In genomic region chr19:17605117-17605516, GRCh38 we compare ENCODE assay signal across 19 cellular contexts. TPM values are rescaled to one million over a fixed set of nuclear protein-coding genes. Genes with fewer than 3 reads are reported as not detected.
DNase-seq lines count a peak whose midpoint lies in the region; ATAC-seq, FAIRE-seq and TF ChIP-seq lines count a peak whose summit lies in the region.
"Had no signal": no experiment of that assay in that cellular context is flagged by ENCODE, and none has a peak within 500 bp of the region (broad histone marks: within the 10 kb centered on the region; RNA-seq: fewer than 3 reads in every experiment).

No MANE protein-coding gene starts in this region.

- H3K4me3 ChIP-seq in HCT116 (replicated peaks in 1 of 2; ENCODE audit: low read depth in 1 of 2, low read length in 2 of 2) (no peak overlapping the region), neural progenitor cell (peak overlapping the region; percentile 31)
- H3K4me3 ChIP-seq: hepatocyte, ovary had no signal

- CTCF ChIA-PET in activated CD8-positive, alpha-beta memory T cell treated with anti-CD3 and anti-CD28 coated beads, Interleukin-2, amount 10 ng/mL, durations not matched to agents 7 days and 5 days (lab: Charles Lee): interaction anchor here (0.6 to 3.2 kb wide), 11 partner anchors 8 to 340 kb away, joined by 3 to 16 read pairs (median 4); partner anchors contain the start of genes CCDC124, MAP1S and RPL18A
- CTCF ChIA-PET in HCT116 (lab: Charles Lee): interaction anchor here (1.2 to 3.1 kb wide), 3 partner anchors 109 to 162 kb away, joined by 3 to 30 read pairs (median 5); no protein-coding TSS in a partner anchor
- CTCF ChIA-PET in WTC11 (lab: Charles Lee): interaction anchor here (0.7 to 4.6 kb wide), 44 partner anchors 10 to 362 kb away, joined by 3 to 71 read pairs (median 8); partner anchors contain the start of genes CCDC124, PGLS, SLC27A1 and TMEM221

- peak overlapping the region; percentile 20 for H3K4me3 Mint-ChIP-seq in activated CD8-positive, alpha-beta memory T cell treated with anti-CD3 and anti-CD28 coated beads, Interleukin-2, amount 10 ng/mL, durations not matched to agents 7 days and 5 days
- no peak overlapping the region; the same call in 1 of the 2 replicates for H3K4me3 Mint-ChIP-seq in WTC11
- no peak overlapping the region for H3K4me3 Mint-ChIP-seq in neural progenitor cell
- H3K4me3 Mint-ChIP-seq: natural killer cell treated with Interleukin-12 subunit alpha and Interleukin-12 subunit beta and Interleukin-15 and Interleukin-18, amount 100 ng/mL, for 72 hours had no signal

- H3K79me2 ChIP-seq in HCT116 (ENCODE audit: insufficient read depth, low read length) (no peaks in the 10 kb centered on the region), neural progenitor cell (ENCODE audit: low read depth) (no peaks in the 10 kb centered on the region)
- H3K79me2 ChIP-seq: hepatocyte had no signal

- TF ChIP-seq POLR2A in HCT116 (IDR thresholded peaks at IDR 0.05; ENCODE audit: borderline replicate concordance, extremely low read depth, insufficient read depth, insufficient read length): no peak

- intact Hi-C loops in HCT116 (cut with micrococcal nuclease): loop anchor here (5.0 kb wide), 1 partner anchor 172 kb away; no protein-coding TSS in a partner anchor

- H3K27me3 Mint-ChIP-seq in activated CD8-positive, alpha-beta memory T cell treated with anti-CD3 and anti-CD28 coated beads, Interleukin-2, amount 10 ng/mL, durations not matched to agents 7 days and 5 days: peaks cover 36% of the 10 kb centered on the region
- H3K27me3 Mint-ChIP-seq in WTC11 (ENCODE audit: low read depth) (peaks cover 20% of the 10 kb centered on the region), neural progenitor cell (ENCODE audit: insufficient read depth, low read depth) (peaks cover 11% of the 10 kb centered on the region)

- FAIRE-seq in RCC 7860 (lab: Jason Lieb, UNC): no peak
- FAIRE-seq: bronchial epithelial cell, islet of Langerhans had no signal

- DNase-seq in activated CD8-positive, alpha-beta memory T cell treated with anti-CD3 and anti-CD28 coated beads, Interleukin-2, amount 10 ng/mL, durations not matched to agents 7 days and 5 days: no peak
- DNase-seq in activated CD8-positive, alpha-beta memory T cell treated with anti-CD3 and anti-CD28 coated beads for 24 hours: no peak
- DNase-seq in HCT116 (ENCODE audit: low read depth, low spot score): no peak
- DNase-seq in WTC11 (ENCODE audit: low spot score): no peak
- no peak for DNase-seq in neural progenitor cell (ENCODE audit: low spot score)
- no peak for DNase-seq in G401 (ENCODE audit: low spot score)
- DNase-seq in RCC 7860 (ENCODE audit: low spot score): no peak
- DNase-seq in CD1c-positive myeloid dendritic cell (ENCODE audit: extremely low spot score): no peak
- DNase-seq: cortex of kidney, NCI-H524 treated with DMSO at 0.1 percent for 48 hours, T-helper 9 cell had no signal

- peaks cover 7% of the 10 kb centered on the region for H3K4me1 Mint-ChIP-seq in activated CD8-positive, alpha-beta memory T cell treated with anti-CD3 and anti-CD28 coated beads, Interleukin-2, amount 10 ng/mL, durations not matched to agents 7 days and 5 days
- H3K4me1 Mint-ChIP-seq in WTC11 (peaks cover 24% of the 10 kb centered on the region), neural progenitor cell (peaks cover 12% of the 10 kb centered on the region)

- POLR2A ChIA-PET in HCT116 (lab: Charles Lee): interaction anchor here (1.0 kb wide), 1 partner anchor 94 kb away, joined by 3 read pairs; the partner anchor contains the start of gene PGLS
- POLR2A ChIA-PET in WTC11 (lab: Charles Lee): interaction anchor here (0.6 to 2.0 kb wide), 6 partner anchors 25 to 304 kb away, joined by 3 to 15 read pairs (median 5); partner anchors contain the start of gene PGLS

- TF ChIP-seq CTCF in HCT116 (IDR thresholded peaks at IDR 0.05 in 2 of 3, conservative IDR thresholded peaks at IDR 0.05 in 1 of 3; ENCODE audit: borderline replicate concordance in 1 of 3, insufficient read depth in 1 of 3, low read depth in 2 of 3, low read length in 2 of 3) (no peak), WTC11 (IDR thresholded peaks at IDR 0.05) (no peak), neural progenitor cell (IDR thresholded peaks at IDR 0.05) (no peak)

- no peaks in the 10 kb centered on the region for H4K20me1 ChIP-seq in HCT116 (ENCODE audit: insufficient read depth)
- H4K20me1 ChIP-seq in neural progenitor cell (ENCODE audit: low read depth): no peaks in the 10 kb centered on the region

- no peaks in the 10 kb centered on the region for H3K9me3 Mint-ChIP-seq in activated CD8-positive, alpha-beta memory T cell treated with anti-CD3 and anti-CD28 coated beads, Interleukin-2, amount 10 ng/mL, durations not matched to agents 7 days and 5 days (ENCODE audit: low read depth)
- no peaks in the 10 kb centered on the region for H3K9me3 Mint-ChIP-seq in WTC11
- no peaks in the 10 kb centered on the region for H3K9me3 Mint-ChIP-seq in neural progenitor cell
- H3K9me3 Mint-ChIP-seq: natural killer cell treated with Interleukin-12 subunit alpha and Interleukin-12 subunit beta and Interleukin-15 and Interleukin-18, amount 100 ng/mL, for 72 hours had no signal

- H3K27ac ChIP-seq in HCT116 (ENCODE audit: low read depth, low read length): no peak overlapping the region; the same call in 1 of the 2 replicates
- H3K27ac ChIP-seq in neural progenitor cell: no peak overlapping the region
- H3K27ac ChIP-seq: hepatocyte, right atrium auricular region, vagina had no signal

- no peaks in the 10 kb centered on the region for H3K36me3 Mint-ChIP-seq in activated CD8-positive, alpha-beta memory T cell treated with anti-CD3 and anti-CD28 coated beads, Interleukin-2, amount 10 ng/mL, durations not matched to agents 7 days and 5 days
- peaks cover 9% of the 10 kb centered on the region for H3K36me3 Mint-ChIP-seq in WTC11
- H3K36me3 Mint-ChIP-seq in neural progenitor cell: no peaks in the 10 kb centered on the region
- H3K36me3 Mint-ChIP-seq: natural killer cell treated with Interleukin-12 subunit alpha and Interleukin-12 subunit beta and Interleukin-15 and Interleukin-18, amount 100 ng/mL, for 72 hours had no signal

- H3K9me2 ChIP-seq in HCT116 (ENCODE audit: insufficient read depth): no peaks in the 10 kb centered on the region

- H3K27me3 ChIP-seq in HCT116 (ENCODE audit: insufficient read depth, low read length) (no peaks in the 10 kb centered on the region), neural progenitor cell (peaks cover 11% of the 10 kb centered on the region)
- H3K27me3 ChIP-seq: ovary, right atrium auricular region, vagina had no signal

- peak overlapping the region; percentile 70 for H3K4me2 ChIP-seq in HCT116 (ENCODE audit: low read length)
- H3K4me2 ChIP-seq in neural progenitor cell: no peak overlapping the region

- in situ Hi-C loops in G401 (cut with HindIII; ENCODE audit: low sequenced_read_pairs): no loop called here

- BruUV-seq in HCT116 (replicated peaks; lab: Mats Ljungman, UMichigan): no TSS peak

- H3K9me3 ChIP-seq in HCT116 (ENCODE audit: control insufficient read depth in 1 of 2, insufficient read depth in 1 of 2, low read depth in 1 of 2, low read length in 2 of 2) (no peaks in the 10 kb centered on the region), neural progenitor cell (ENCODE audit: low read depth) (no peaks in the 10 kb centered on the region)
- H3K9me3 ChIP-seq: esophagus muscularis mucosa, ovary, right atrium auricular region, vagina had no signal

- TF ChIP-seq RAD21 in HCT116 (IDR thresholded peaks at IDR 0.05; ENCODE audit: low read depth): no peak

- H3K36me3 ChIP-seq in HCT116 (ENCODE audit: control insufficient read depth in 1 of 2, insufficient read depth in 2 of 2, low read length in 2 of 2) (0 out of 4 replicates have a peak, but pooled peaks cover 0 to 5% of the 10 kb centered on the region in 2 experiments), neural progenitor cell (no peaks in the 10 kb centered on the region)
- H3K36me3 ChIP-seq: esophagus muscularis mucosa, ovary, right atrium auricular region, vagina had no signal

- no peak for ATAC-seq in activated CD8-positive, alpha-beta memory T cell treated with anti-CD3 and anti-CD28 coated beads, Interleukin-2, amount 10 ng/mL, durations not matched to agents 7 days and 5 days
- no peak for ATAC-seq in HCT116
- no peak for ATAC-seq in WTC11

- H2AFZ ChIP-seq in HCT116 (ENCODE audit: low read depth, low read length, poor library complexity, severe bottlenecking) (no peak overlapping the region), neural progenitor cell (replicated peaks) (no peak overlapping the region)

- H3K27ac Mint-ChIP-seq in activated CD8-positive, alpha-beta memory T cell treated with anti-CD3 and anti-CD28 coated beads, Interleukin-2, amount 10 ng/mL, durations not matched to agents 7 days and 5 days: no peak overlapping the region
- H3K27ac Mint-ChIP-seq in WTC11 (no peak overlapping the region), neural progenitor cell (no peak overlapping the region)
- H3K27ac Mint-ChIP-seq: natural killer cell treated with Interleukin-12 subunit alpha and Interleukin-12 subunit beta and Interleukin-15 and Interleukin-18, amount 100 ng/mL, for 72 hours had no signal

- H3F3A ChIP-seq in neural progenitor cell (ENCODE audit: low read depth): peaks cover 41% of the 10 kb centered on the region

- H3K4me1 ChIP-seq in HCT116 (ENCODE audit: control insufficient read depth in 1 of 2, insufficient read depth in 2 of 2, low read length in 2 of 2): peaks cover 8 to 19% of the 10 kb centered on the region in 2 experiments
- H3K4me1 ChIP-seq in neural progenitor cell: peaks cover 5% of the 10 kb centered on the region

- RAD21 ChIA-PET in HCT116 (lab: Charles Lee; ENCODE audit: low non-redundant PET in 1 of 2, low total read pairs in 2 of 2, uncharacterized antibody in 2 of 2, unreplicated experiment in 2 of 2): no interaction called here

- H3K9ac ChIP-seq in HCT116 (ENCODE audit: low read length): no peak overlapping the region
- H3K9ac ChIP-seq in neural progenitor cell: no peak overlapping the region

TF ChIP-seq in HCT116, 20 proteins besides CTCF, POLR2A, EP300 and RAD21 (continues in another document):
- TF ChIP-seq FOSL1 (IDR thresholded peaks at IDR 0.05; ENCODE audit: low read depth) (no peak), TCF7L2 (IDR thresholded peaks at IDR 0.05; ENCODE audit: borderline replicate concordance, extremely low read depth, insufficient read depth, insufficient read length) (no peak), EZH2phosphoT487 (IDR thresholded peaks at IDR 0.05; ENCODE audit: borderline replicate concordance) (no peak)

TF ChIP-seq in WTC11, 78 proteins besides CTCF, POLR2A, EP300 and RAD21:
- TF ChIP-seq ZNF121 (CRISPR knock-in tag; IDR thresholded peaks at IDR 0.05) (peak; percentile 69), ZNF232 (CRISPR knock-in tag; IDR thresholded peaks at IDR 0.05) (no peak), GTF2I (CRISPR knock-in tag; conservative IDR thresholded peaks at IDR 0.05) (peak; percentile 80; the same call in 1 of the 2 replicates)

RNA-seq across cellular contexts. Expression of gene COLGALT1, which starts 49.7 kb away (rescaled TPM):
- 10 to 100 TPM; 52.2 to 65.2 TPM for total RNA-seq in activated CD8-positive, alpha-beta memory T cell treated with anti-CD3 and anti-CD28 coated beads, Interleukin-2, amount 10 ng/mL, durations not matched to agents 7 days and 5 days
- 86.0 TPM for total RNA-seq in HCT116 (2021; ENCODE audit: unreplicated experiment)
- 64.8 and 67.6 TPM in 2 replicates for polyA plus RNA-seq in HCT116 (2012)
- 54.0 to 71.7 TPM (median 67.1 TPM) in 3 replicates for total RNA-seq in WTC11 (2021)
- 38.4 and 60.3 TPM in 2 replicates for total RNA-seq in neural progenitor cell (ENCODE audit: low replicate concordance)
- total RNA-seq in G401 (2014; rRNA removed; shearing (Covaris generic)): 73.2 and 75.4 TPM in 2 replicates
